9 cellular contexts compared by ENCODE assay signal in genomic region chr1:204366759-204367158, GRCh38.
DNase-seq lines count a peak whose midpoint lies in the region; ATAC-seq, FAIRE-seq and TF ChIP-seq lines count a peak whose summit lies in the region.
"Had no signal": no experiment of that assay in that cellular context is flagged by ENCODE, and none has a peak within 500 bp of the region (broad histone marks: within the 10 kb centered on the region; RNA-seq: fewer than 3 reads in every experiment).

No MANE protein-coding gene starts in this region.

- TF ChIP-seq CTCF in 22Rv1 (IDR thresholded peaks at IDR 0.05) (peak; percentile 66), D721Med (IDR thresholded peaks at IDR 0.05; ENCODE audit: insufficient read depth, missing control alignments) (peak; percentile 59), epithelial cell of esophagus (IDR thresholded peaks at IDR 0.05; ENCODE audit: insufficient read depth, low read depth, low read length, missing control alignments) (peak; percentile 63)

- ATAC-seq in HG03108 (IDR thresholded peaks at IDR 0.05; ENCODE audit: unreplicated experiment) = no peak
- no peak for ATAC-seq in GM19452 (IDR thresholded peaks at IDR 0.05; ENCODE audit: unreplicated experiment)
- ATAC-seq: naive thymus-derived CD4-positive, alpha-beta T cell had no signal

- DNase-seq in D721Med (ENCODE audit: insufficient read length, low spot score) (no peak), NCI-H69 (lab: John Stamatoyannopoulos, UW) (peak; percentile 37), epithelial cell of esophagus (ENCODE audit: low read depth) (peak; percentile 40), HPDE6-E6E7 (ENCODE audit: extremely low spot score) (no peak), NCI-H2107 (lab: John Stamatoyannopoulos, UW) (no peak)

- no peak overlapping the region for H3K4me3 ChIP-seq in epithelial cell of esophagus (ENCODE audit: low read length)

- no peak for FAIRE-seq in D721Med (lab: Jason Lieb, UNC)

- no peak overlapping the region for H3K27ac ChIP-seq in 22Rv1

Comparison
In these comparisons a context has a peak if more than half of its experiments do, and no peak if none do; other contexts are left out.
1. DNase-seq: peak in NCI-H69 (single experiment) and epithelial cell of esophagus (single experiment); none in D721Med (single experiment), HPDE6-E6E7 (single experiment) and NCI-H2107 (single experiment).
2. Peak in every context shown above with its lines, with median percentiles within 50 percentile points of each other: CTCF ChIP-seq.